28 cellular contexts compared by ENCODE assay signal in genomic region chr11:38577769-38578168, GRCh38.
"Had no signal": no experiment of that assay in that cellular context is flagged by ENCODE, and none has a peak within 500 bp of the region (broad histone marks: within the 10 kb centered on the region; RNA-seq: fewer than 3 reads in every experiment).

No MANE protein-coding gene starts in this region.

- DNase-seq: colonic mucosa; cortex of kidney; dermis blood vessel endothelial cell; dorsolateral prefrontal cortex; effector CD4-positive, alpha-beta T cell; effector CD8-positive, alpha-beta T cell; effector memory CD4-positive, alpha-beta T cell; effector memory CD8-positive, alpha-beta T cell; endodermal cell; erythroblast; esophagus squamous epithelium; foreskin fibroblast; foreskin keratinocyte; foreskin melanocyte; gastrocnemius medialis; glutamatergic neuron; head of caudate nucleus; heart left ventricle; heart right ventricle had no signal

- H3K36me3 ChIP-seq: colonic mucosa, esophagus muscularis mucosa, esophagus squamous epithelium, gastrocnemius medialis, gastroesophageal sphincter, heart left ventricle, heart right ventricle had no signal

- H3K27ac ChIP-seq: colonic mucosa, coronary artery, dorsolateral prefrontal cortex, epithelial cell of prostate, esophagus muscularis mucosa, esophagus squamous epithelium, foreskin keratinocyte, gastrocnemius medialis, gastroesophageal sphincter, heart left ventricle, heart right ventricle had no signal

- H3K9me3 ChIP-seq: colonic mucosa, gastrocnemius medialis had no signal

- FAIRE-seq: colon, endometrium, endothelial cell of umbilical vein, frontal cortex had no signal

- H3K4me1 ChIP-seq: colonic mucosa, esophagus muscularis mucosa, esophagus squamous epithelium, foreskin keratinocyte, gastrocnemius medialis, gastroesophageal sphincter, heart left ventricle, heart right ventricle had no signal

- H3K4me3 ChIP-seq: colonic mucosa, coronary artery, dorsolateral prefrontal cortex, esophagus muscularis mucosa, esophagus squamous epithelium, gastrocnemius medialis, gastroesophageal sphincter, heart left ventricle, heart right ventricle had no signal

- ATAC-seq: effector memory CD8-positive, alpha-beta T cell; esophagus mucosa; foreskin keratinocyte; gastrocnemius medialis; gastroesophageal sphincter; heart left ventricle; heart right ventricle had no signal

- H3K27me3 ChIP-seq: colonic mucosa, dorsolateral prefrontal cortex, esophagus muscularis mucosa, esophagus squamous epithelium, foreskin keratinocyte, gastrocnemius medialis, gastroesophageal sphincter, heart left ventricle, heart right ventricle had no signal
